Comparison of ENCODE assay signal across 1 cellular context in the genomic region with DNA sequence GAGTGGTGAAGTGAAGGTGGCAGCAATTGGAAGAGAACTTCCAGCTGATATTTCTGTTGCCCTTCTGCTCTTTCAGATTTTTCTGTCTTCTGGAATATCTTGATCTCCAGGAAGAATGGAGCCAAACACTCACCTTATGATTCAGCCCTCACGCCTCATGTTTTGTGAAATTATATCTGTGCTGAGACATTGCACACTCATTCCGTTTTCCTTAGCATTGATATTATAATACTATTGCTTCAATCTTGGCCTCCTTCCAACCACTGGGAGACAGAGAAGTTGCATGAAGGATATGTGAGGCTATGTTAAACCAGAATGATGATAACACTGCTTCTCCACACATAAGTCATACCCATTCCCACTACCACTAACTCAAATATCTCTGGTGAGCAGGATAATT.
A peak's percentile ranks its signal among the peaks of the same experiment; 100 is the strongest.
TF ChIP-seq lines count a peak whose summit lies in the region.

No MANE protein-coding gene starts in this region.

TF ChIP-seq in IMR-90, 13 proteins besides CTCF, POLR2A, EP300 and RAD21:
- TF ChIP-seq CEBPB (IDR thresholded peaks at IDR 0.05; ENCODE audit: low read depth, low read length) (peak; percentile 87), SMC3 (IDR thresholded peaks at IDR 0.05; ENCODE audit: low read depth, low read length) (no peak), FOS (IDR thresholded peaks at IDR 0.05; ENCODE audit: low read depth, low read length) (peak; percentile 25; the same call in 1 of the 2 replicates), BHLHE40 (IDR thresholded peaks at IDR 0.05; ENCODE audit: low read depth, low read length) (no peak), RCOR1 (IDR thresholded peaks at IDR 0.05; ENCODE audit: insufficient replicate concordance, low read length) (no peak), RFX5 (IDR thresholded peaks at IDR 0.05; ENCODE audit: low read depth, low read length) (no peak), MXI1 (IDR thresholded peaks at IDR 0.05; ENCODE audit: borderline replicate concordance, low read depth, low read length) (no peak)
- TF ChIP-seq, protein P1, sequence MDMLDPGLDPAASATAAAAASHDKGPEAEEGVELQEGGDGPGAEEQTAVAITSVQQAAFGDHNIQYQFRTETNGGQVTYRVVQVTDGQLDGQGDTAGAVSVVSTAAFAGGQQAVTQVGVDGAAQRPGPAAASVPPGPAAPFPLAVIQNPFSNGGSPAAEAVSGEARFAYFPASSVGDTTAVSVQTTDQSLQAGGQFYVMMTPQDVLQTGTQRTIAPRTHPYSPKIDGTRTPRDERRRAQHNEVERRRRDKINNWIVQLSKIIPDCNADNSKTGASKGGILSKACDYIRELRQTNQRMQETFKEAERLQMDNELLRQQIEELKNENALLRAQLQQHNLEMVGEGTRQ (IDR thresholded peaks at IDR 0.05; ENCODE audit: low read depth, low read length), result no peak
